ENCODE assay signal across 18 cellular contexts in the genomic region with DNA sequence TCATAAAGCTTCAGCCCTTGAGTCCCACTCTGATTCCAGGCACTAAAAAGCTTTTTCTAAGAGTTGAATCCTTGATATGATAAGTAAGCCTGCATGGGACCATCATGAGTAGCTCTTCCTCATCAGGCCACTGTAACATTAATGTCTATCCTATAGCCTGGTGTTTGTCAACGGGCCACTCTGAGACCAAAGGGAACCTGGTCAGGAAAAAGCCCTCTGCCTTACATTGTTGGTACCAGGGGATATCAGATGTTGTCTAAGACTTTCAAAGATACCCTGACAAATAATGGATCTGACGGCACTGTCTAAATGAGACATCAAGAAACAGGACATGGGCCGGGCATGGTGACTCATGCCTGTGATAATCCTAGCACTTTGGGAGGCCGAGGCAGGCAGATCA. TPM values are rescaled to one million over a fixed set of nuclear protein-coding genes. Genes with fewer than 3 reads are reported as not detected.
DNase-seq lines count a peak whose midpoint lies in the region; TF ChIP-seq lines count a peak whose summit lies in the region.
"Had no signal": no experiment of that assay in that cellular context is flagged by ENCODE, and none has a peak within 500 bp of the region (broad histone marks: within the 10 kb centered on the region; RNA-seq: fewer than 3 reads in every experiment).

No MANE protein-coding gene starts in this region.

- no peaks in the 10 kb centered on the region for H3K36me3 ChIP-seq in HEK293 (ENCODE audit: control insufficient read depth in 2 of 2, insufficient read depth in 1 of 2, low read length in 2 of 2)
- H3K36me3 ChIP-seq in PC-9 (ENCODE audit: low read depth) = no peaks in the 10 kb centered on the region
- H3K36me3 ChIP-seq in smooth muscle cell (ENCODE audit: low read depth) = no peaks in the 10 kb centered on the region
- H3K36me3 ChIP-seq: BE2C, HAP-1, SJCRH30 had no signal

- CTCF ChIA-PET in HEK293 (lab: Yijun Ruan, JAX) = no interaction called here
- CTCF ChIA-PET in PC-9 (lab: Charles Lee) = interaction anchor here (0.7 kb wide), 1 partner anchor 1251 kb away, joined by 3 read pairs; no protein-coding TSS in a partner anchor

- H3K4me2 ChIP-seq in PC-9 (peak overlapping the region; percentile 65), smooth muscle cell (no peak overlapping the region)

- H3K27ac ChIP-seq in HEK293 (ENCODE audit: extremely low read depth, low read depth, low read length) (no peak overlapping the region), PC-9 (peak overlapping the region; percentile 39; the same call in 1 of the 2 replicates), smooth muscle cell (ENCODE audit: low read depth) (peak overlapping the region; percentile 17)
- H3K27ac ChIP-seq: RWPE1, SJCRH30 had no signal

- H3K9me3 ChIP-seq in HEK293 (ENCODE audit: control insufficient read depth, insufficient read depth, low read depth, low read length) = no peaks in the 10 kb centered on the region
- no peaks in the 10 kb centered on the region for H3K9me3 ChIP-seq in PC-9 (ENCODE audit: insufficient read depth, low read depth)
- no peaks in the 10 kb centered on the region for H3K9me3 ChIP-seq in smooth muscle cell (replicated peaks; ENCODE audit: low read depth)
- H3K9me3 ChIP-seq: BE2C, HAP-1, SJCRH30 had no signal

- H3K27me3 ChIP-seq in PC-9 (ENCODE audit: insufficient read depth, low read depth) (no peaks in the 10 kb centered on the region), smooth muscle cell (ENCODE audit: low read depth) (no peaks in the 10 kb centered on the region)
- H3K27me3 ChIP-seq: BE2C, SJCRH30 had no signal

- H3K4me3 ChIP-seq in HEK293 (ENCODE audit: low read depth, low read length) (no peak overlapping the region), PC-9 (no peak overlapping the region), smooth muscle cell (no peak overlapping the region)
- H3K4me3 ChIP-seq: HAP-1, SJCRH30 had no signal

- 26% methylated on average over 4 of the region's 4 CpGs for WGBS in smooth muscle cell (ENCODE audit: low lambda C conversion rate)

- no peaks in the 10 kb centered on the region for H3K9me2 ChIP-seq in PC-9 (ENCODE audit: insufficient read depth)

- no peak for DNase-seq in PC-9
- DNase-seq in islet precursor cell = peak; percentile 63
- DNase-seq in smooth muscle cell (lab: John Stamatoyannopoulos, UW; ENCODE audit: unreplicated experiment) = no peak
- no peak for DNase-seq in NCI-H1092 (lab: John Stamatoyannopoulos, UW)
- DNase-seq in kidney tubule cell (ENCODE audit: low spot score) = no peak
- no peak for DNase-seq in activated CD4-positive, alpha-beta T cell treated with anti-CD3 and anti-CD28 coated beads for 1 hour
- DNase-seq: BE2C; Calu3; CD4-positive, alpha-beta memory T cell; DMS79; NCI-H187; NCI-H446; NCI-H69; NK-92 treated with Interleukin-12 subunit alpha and Interleukin-12 subunit beta, amount 100 ng/mL, for 24 hours; SJCRH30 had no signal

- H2AFZ ChIP-seq in PC-9 = no peak overlapping the region
- no peak overlapping the region for H2AFZ ChIP-seq in smooth muscle cell (ENCODE audit: low read depth)

- no peak overlapping the region for H3K9ac ChIP-seq in smooth muscle cell (ENCODE audit: low read depth)

- no peak for TF ChIP-seq CTCF in HEK293 (tag by site-specific recombination; IDR thresholded peaks at IDR 0.05)
- TF ChIP-seq CTCF in PC-9 (conservative IDR thresholded peaks at IDR 0.05) = no peak
- no peak for TF ChIP-seq CTCF in smooth muscle cell (IDR thresholded peaks at IDR 0.05; ENCODE audit: borderline replicate concordance, insufficient read depth, poor library complexity, severe bottlenecking)

- intact Hi-C loops in PC-9 (cut with micrococcal nuclease; ENCODE audit: unreplicated experiment) = no loop called here

- H4K20me1 ChIP-seq in PC-9 (ENCODE audit: insufficient read depth) (no peaks in the 10 kb centered on the region), smooth muscle cell (ENCODE audit: low read depth) (peaks cover 80% of the 10 kb centered on the region)

- peaks cover 35% of the 10 kb centered on the region for H3F3A ChIP-seq in PC-9 (ENCODE audit: insufficient read depth, low read depth)
- no peaks in the 10 kb centered on the region for H3F3A ChIP-seq in smooth muscle cell (ENCODE audit: low read depth)

- H3K4me1 ChIP-seq in HEK293 (ENCODE audit: control insufficient read depth, insufficient read depth, low read length) (peaks cover 15% of the 10 kb centered on the region), PC-9 (replicated peaks; ENCODE audit: insufficient read depth) (peaks cover 49% of the 10 kb centered on the region), smooth muscle cell (ENCODE audit: low read depth) (peaks cover 5% of the 10 kb centered on the region)

- POLR2A ChIA-PET in HEK293 (lab: Yijun Ruan, JAX) = no interaction called here
- POLR2A ChIA-PET in PC-9 (lab: Charles Lee; ENCODE audit: unreplicated experiment) = no interaction called here

- peaks cover 10% of the 10 kb centered on the region; the same call in 1 of the 2 replicates for H3K79me2 ChIP-seq in PC-9 (ENCODE audit: low read depth)
- H3K79me2 ChIP-seq in smooth muscle cell (ENCODE audit: low read depth) = peaks cover 75% of the 10 kb centered on the region

- no TSS peak for BruUV-seq in PC-9 (replicated peaks; lab: Mats Ljungman, UMichigan)

TF ChIP-seq in HEK293, 187 proteins besides CTCF, POLR2A, EP300 and RAD21:
- TF ChIP-seq, protein P1, sequence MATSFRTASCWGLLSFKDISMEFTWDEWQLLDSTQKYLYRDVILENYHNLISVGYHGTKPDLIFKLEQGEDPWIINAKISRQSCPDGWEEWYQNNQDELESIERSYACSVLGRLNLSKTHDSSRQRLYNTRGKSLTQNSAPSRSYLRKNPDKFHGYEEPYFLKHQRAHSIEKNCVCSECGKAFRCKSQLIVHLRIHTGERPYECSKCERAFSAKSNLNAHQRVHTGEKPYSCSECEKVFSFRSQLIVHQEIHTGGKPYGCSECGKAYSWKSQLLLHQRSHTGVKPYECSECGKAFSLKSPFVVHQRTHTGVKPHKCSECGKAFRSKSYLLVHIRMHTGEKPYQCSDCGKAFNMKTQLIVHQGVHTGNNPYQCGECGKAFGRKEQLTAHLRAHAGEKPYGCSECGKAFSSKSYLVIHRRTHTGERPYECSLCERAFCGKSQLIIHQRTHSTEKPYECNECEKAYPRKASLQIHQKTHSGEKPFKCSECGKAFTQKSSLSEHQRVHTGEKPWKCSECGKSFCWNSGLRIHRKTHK (tag by site-specific recombination; IDR thresholded peaks at IDR 0.05) = no peak
- TF ChIP-seq ZNF239 (tag by site-specific recombination; IDR thresholded peaks at IDR 0.05) = no peak
- TF ChIP-seq ZNF561 (tag by site-specific recombination; IDR thresholded peaks at IDR 0.05; ENCODE audit: borderline replicate concordance) = no peak
- TF ChIP-seq ZNF146 (tag by site-specific recombination; IDR thresholded peaks at IDR 0.05) = no peak
- 0 out of 2 replicates have a peak, but pooled peaks have one; percentile 29 for TF ChIP-seq KLF8 (tag by site-specific recombination; IDR thresholded peaks at IDR 0.05)
- no peak for TF ChIP-seq ZEB2 (tag by site-specific recombination; IDR thresholded peaks at IDR 0.05)
- TF ChIP-seq, protein P2, sequence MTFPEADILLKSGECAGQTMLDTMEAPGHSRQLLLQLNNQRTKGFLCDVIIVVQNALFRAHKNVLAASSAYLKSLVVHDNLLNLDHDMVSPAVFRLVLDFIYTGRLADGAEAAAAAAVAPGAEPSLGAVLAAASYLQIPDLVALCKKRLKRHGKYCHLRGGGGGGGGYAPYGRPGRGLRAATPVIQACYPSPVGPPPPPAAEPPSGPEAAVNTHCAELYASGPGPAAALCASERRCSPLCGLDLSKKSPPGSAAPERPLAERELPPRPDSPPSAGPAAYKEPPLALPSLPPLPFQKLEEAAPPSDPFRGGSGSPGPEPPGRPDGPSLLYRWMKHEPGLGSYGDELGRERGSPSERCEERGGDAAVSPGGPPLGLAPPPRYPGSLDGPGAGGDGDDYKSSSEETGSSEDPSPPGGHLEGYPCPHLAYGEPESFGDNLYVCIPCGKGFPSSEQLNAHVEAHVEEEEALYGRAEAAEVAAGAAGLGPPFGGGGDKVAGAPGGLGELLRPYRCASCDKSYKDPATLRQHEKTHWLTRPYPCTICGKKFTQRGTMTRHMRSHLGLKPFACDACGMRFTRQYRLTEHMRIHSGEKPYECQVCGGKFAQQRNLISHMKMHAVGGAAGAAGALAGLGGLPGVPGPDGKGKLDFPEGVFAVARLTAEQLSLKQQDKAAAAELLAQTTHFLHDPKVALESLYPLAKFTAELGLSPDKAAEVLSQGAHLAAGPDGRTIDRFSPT (tag by site-specific recombination; IDR thresholded peaks at IDR 0.05) = 0 out of 2 replicates have a peak, but pooled peaks have one; percentile 20
- TF ChIP-seq ZNF211 (tag by site-specific recombination; IDR thresholded peaks at IDR 0.05; ENCODE audit: low read depth) = no peak
- no peak for TF ChIP-seq ZNF433 (tag by site-specific recombination; IDR thresholded peaks at IDR 0.05; ENCODE audit: low read depth)
- TF ChIP-seq ZNF501 (tag by site-specific recombination; IDR thresholded peaks at IDR 0.05) = no peak
- TF ChIP-seq IKZF3 (tag by site-specific recombination; IDR thresholded peaks at IDR 0.05) = no peak

RNA-seq across cellular contexts. Expression of a gene that starts 26.1 kb away (rescaled TPM):
- 17.0 and 17.6 TPM in 2 replicates for total RNA-seq in PC-9 (2021)
- 31.0 and 39.5 TPM in 2 replicates for total RNA-seq in smooth muscle cell
- 9.1 and 13.2 TPM in 2 replicates for polyA plus RNA-seq in smooth muscle cell
